Comparison of ENCODE assay signal across 1 cellular context in the genomic region with DNA sequence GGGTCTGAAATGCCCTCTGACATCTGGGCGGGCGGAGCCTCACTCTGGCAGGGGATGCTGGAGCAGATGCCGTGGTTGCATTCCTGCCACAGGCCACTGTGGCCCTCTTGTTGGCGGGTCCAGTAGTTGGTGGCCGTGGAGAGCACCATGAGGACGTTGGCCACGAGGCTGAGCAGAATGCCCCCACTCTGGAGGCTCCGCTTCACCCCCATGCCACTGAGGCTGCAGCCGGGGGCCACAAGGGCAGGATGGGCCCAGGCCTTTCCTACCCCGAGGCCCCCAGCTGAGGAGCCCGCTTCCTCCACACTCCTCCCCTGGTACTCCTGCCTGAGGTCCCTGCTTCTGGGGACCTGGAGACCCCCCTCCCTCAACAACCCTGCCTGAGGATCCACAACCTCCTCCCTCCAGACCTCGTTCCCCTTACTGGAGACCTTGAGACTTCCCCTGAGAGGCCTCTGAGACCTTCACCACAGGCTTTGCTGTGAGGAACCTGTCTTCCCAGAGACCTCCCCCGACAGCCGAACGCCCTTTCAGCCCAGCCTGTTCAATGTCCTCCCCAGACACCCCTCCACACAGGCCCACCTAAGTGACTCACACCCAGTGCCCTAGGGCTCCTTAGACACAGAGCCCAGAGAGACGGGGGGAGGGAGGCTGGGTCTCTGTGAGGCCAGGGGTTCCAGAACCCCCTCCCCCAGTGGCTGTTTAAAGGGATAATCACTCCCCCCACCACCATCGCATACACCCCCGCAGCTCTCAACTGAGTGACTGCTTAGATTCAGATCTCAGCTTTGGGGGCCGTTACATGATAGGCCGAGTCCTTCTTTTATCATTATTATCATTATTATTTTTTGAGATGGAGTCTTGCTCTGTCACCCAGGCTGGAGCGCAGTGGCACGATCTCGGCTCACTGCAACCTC.
TF ChIP-seq lines count a peak whose summit lies in the region.

A gene with protein sequence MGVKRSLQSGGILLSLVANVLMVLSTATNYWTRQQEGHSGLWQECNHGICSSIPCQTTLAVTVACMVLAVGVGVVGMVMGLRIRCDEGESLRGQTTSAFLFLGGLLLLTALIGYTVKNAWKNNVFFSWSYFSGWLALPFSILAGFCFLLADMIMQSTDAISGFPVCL (minus strand): TSS at position 638 of the 917 bp plus-strand sequence. CDS start 426 bp downstream, at position 212.

TF ChIP-seq in liver, 16 proteins besides CTCF, POLR2A, EP300 and RAD21 (continued from another document):
- TF ChIP-seq, protein P1, sequence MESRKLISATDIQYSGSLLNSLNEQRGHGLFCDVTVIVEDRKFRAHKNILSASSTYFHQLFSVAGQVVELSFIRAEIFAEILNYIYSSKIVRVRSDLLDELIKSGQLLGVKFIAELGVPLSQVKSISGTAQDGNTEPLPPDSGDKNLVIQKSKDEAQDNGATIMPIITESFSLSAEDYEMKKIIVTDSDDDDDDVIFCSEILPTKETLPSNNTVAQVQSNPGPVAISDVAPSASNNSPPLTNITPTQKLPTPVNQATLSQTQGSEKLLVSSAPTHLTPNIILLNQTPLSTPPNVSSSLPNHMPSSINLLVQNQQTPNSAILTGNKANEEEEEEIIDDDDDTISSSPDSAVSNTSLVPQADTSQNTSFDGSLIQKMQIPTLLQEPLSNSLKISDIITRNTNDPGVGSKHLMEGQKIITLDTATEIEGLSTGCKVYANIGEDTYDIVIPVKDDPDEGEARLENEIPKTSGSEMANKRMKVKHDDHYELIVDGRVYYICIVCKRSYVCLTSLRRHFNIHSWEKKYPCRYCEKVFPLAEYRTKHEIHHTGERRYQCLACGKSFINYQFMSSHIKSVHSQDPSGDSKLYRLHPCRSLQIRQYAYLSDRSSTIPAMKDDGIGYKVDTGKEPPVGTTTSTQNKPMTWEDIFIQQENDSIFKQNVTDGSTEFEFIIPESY (IDR thresholded peaks at IDR 0.05), result no peak
